10 cellular contexts compared by ENCODE assay signal in the genomic region with DNA sequence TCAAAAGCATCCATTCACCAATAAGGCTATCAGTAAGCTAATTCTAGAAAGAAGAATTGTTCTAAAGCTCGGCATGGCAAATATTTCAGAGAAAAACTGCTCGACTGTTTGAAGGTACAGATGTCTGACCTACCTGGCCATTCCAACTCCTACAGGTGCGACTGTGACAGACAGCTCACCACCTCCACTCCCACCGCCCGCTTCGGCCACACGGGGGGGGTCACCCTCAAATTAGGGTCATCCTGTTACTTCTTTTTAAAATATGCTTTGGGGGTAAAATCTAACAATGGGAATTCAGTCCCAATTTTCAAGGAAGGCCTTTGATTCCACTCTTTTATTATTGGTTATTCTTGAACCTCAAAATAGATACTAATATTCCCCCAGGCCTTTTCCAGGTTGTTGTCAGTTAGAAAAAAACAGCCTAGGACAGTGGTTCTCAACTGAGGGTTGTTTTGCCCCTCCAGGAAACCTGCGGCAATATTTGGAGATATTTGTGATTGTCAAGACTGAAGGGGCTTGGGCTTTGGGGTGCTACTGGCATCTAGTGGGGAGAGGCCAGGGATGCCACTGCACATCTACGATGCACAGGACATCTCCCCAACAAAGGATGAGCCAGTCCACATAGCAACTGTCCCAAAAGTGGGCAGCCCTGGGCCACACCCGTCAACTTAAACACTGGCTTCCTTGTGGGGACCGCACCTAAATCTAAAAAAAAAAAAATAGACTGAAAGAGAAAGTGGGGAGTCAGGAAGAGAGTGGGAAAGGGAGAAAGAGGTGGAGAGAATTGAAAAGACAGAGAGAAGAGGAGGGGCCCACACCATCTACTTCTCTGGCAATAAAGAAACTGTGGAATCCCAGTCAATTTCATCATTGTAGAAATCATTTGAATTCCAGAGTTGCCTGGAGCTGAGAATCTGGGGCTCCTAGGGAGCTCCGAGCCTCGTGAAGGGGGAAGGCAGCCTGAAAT.
DNase-seq lines count a peak whose midpoint lies in the region; ATAC-seq and TF ChIP-seq lines count a peak whose summit lies in the region.
"Had no signal": no experiment of that assay in that cellular context is flagged by ENCODE, and none has a peak within 500 bp of the region (broad histone marks: within the 10 kb centered on the region; RNA-seq: fewer than 3 reads in every experiment).

No MANE protein-coding gene starts in this region.

- peaks cover 1% of the 10 kb centered on the region; the same call in 1 of the 2 replicates for H3K9me3 Mint-ChIP-seq in HFFc6
- no peaks in the 10 kb centered on the region for H3K9me3 Mint-ChIP-seq in activated CD4-positive, alpha-beta T cell treated with anti-CD3 and anti-CD28 coated beads, Interleukin-2, amount 10 ng/mL, durations not matched to agents 24 days and 14 days

- intact Hi-C loops in activated CD4-positive, alpha-beta T cell treated with anti-CD3 and anti-CD28 coated beads, Interleukin-2, amount 10 ng/mL, durations not matched to agents 24 days and 14 days (cut with micrococcal nuclease): loop anchor here (2.0 to 5.0 kb wide), 2 partner anchors 1014 to 1052 kb away; no protein-coding TSS in a partner anchor

- H3K27me3 Mint-ChIP-seq in HFFc6 (ENCODE audit: insufficient read depth): peaks cover 18% of the 10 kb centered on the region
- H3K27me3 Mint-ChIP-seq in activated CD4-positive, alpha-beta T cell treated with anti-CD3 and anti-CD28 coated beads, Interleukin-2, amount 10 ng/mL, durations not matched to agents 24 days and 14 days: no peaks in the 10 kb centered on the region

- no peak for ATAC-seq in HG03039 (IDR thresholded peaks at IDR 0.05; ENCODE audit: unreplicated experiment)
- no peak for ATAC-seq in HG03469 (IDR thresholded peaks at IDR 0.05; ENCODE audit: unreplicated experiment)

- peaks cover 0 to 19% (median 15%) of the 10 kb centered on the region in 3 donors for H3K27me3 ChIP-seq in skeletal muscle tissue (ENCODE audit: control insufficient read depth in 3 of 3, insufficient read depth in 3 of 3, low read length in 3 of 3)
- H3K27me3 ChIP-seq: adrenal gland had no signal

- peak overlapping the region; percentile 25; the same call in 1 of the 2 replicates for H3K4me3 Mint-ChIP-seq in HFFc6
- peak overlapping the region; percentile 90 for H3K4me3 Mint-ChIP-seq in activated CD4-positive, alpha-beta T cell treated with anti-CD3 and anti-CD28 coated beads, Interleukin-2, amount 10 ng/mL, durations not matched to agents 24 days and 14 days

- peaks cover 13% of the 10 kb centered on the region for H3K4me1 Mint-ChIP-seq in HFFc6 (ENCODE audit: low read depth)
- H3K4me1 Mint-ChIP-seq in activated CD4-positive, alpha-beta T cell treated with anti-CD3 and anti-CD28 coated beads, Interleukin-2, amount 10 ng/mL, durations not matched to agents 24 days and 14 days: peaks cover 89% of the 10 kb centered on the region

- no peak overlapping the region for H3K27ac Mint-ChIP-seq in HFFc6
- H3K27ac Mint-ChIP-seq in activated CD4-positive, alpha-beta T cell treated with anti-CD3 and anti-CD28 coated beads, Interleukin-2, amount 10 ng/mL, durations not matched to agents 24 days and 14 days: peak overlapping the region; percentile 89

- no peaks in the 10 kb centered on the region for H3K9me3 ChIP-seq in skeletal muscle tissue (ENCODE audit: control insufficient read depth in 3 of 3, low read length in 3 of 3)
- H3K9me3 ChIP-seq: adrenal gland had no signal

- DNase-seq in HFFc6: no peak
- peak; percentile 80 for DNase-seq in activated CD4-positive, alpha-beta T cell treated with anti-CD3 and anti-CD28 coated beads, Interleukin-2, amount 10 ng/mL, durations not matched to agents 24 days and 14 days
- no peak for DNase-seq in coronary artery (ENCODE audit: low spot score)
- DNase-seq in NCI-H2196 treated with DMSO at 0.1 percent for 48 hours (lab: John Stamatoyannopoulos, UW; ENCODE audit: unreplicated experiment): no peak
- DNase-seq in NCI-H748 (lab: John Stamatoyannopoulos, UW; ENCODE audit: unreplicated experiment): no peak
- DNase-seq: glutamatergic neuron had no signal

- H3K4me3 ChIP-seq in coronary artery: peak overlapping the region; percentile 56
- H3K4me3 ChIP-seq in skeletal muscle tissue (ENCODE audit: low read length in 3 of 3): peak overlapping the region; percentile 69 to 72 (median 69)

- H3K4me1 ChIP-seq in skeletal muscle tissue (ENCODE audit: control insufficient read depth in 3 of 3, insufficient read depth in 3 of 3, low read length in 3 of 3): peaks cover 12 to 15% (median 13%) of the 10 kb centered on the region in 3 donors

- H3K27ac ChIP-seq in coronary artery (no peak overlapping the region), skeletal muscle tissue (ENCODE audit: low read depth, low read length) (no peak overlapping the region)
- H3K27ac ChIP-seq: adrenal gland had no signal

- no peak for TF ChIP-seq CTCF in HFFc6 (IDR thresholded peaks at IDR 0.05)
- TF ChIP-seq CTCF in coronary artery (IDR thresholded peaks at IDR 0.05): no peak

- no peaks in the 10 kb centered on the region for H3K36me3 ChIP-seq in skeletal muscle tissue (ENCODE audit: control insufficient read depth in 3 of 3, insufficient read depth in 3 of 3, low read length in 3 of 3)
- H3K36me3 ChIP-seq: adrenal gland had no signal

- no peaks in the 10 kb centered on the region for H3K36me3 Mint-ChIP-seq in HFFc6 (ENCODE audit: low read depth)
- peaks cover 26% of the 10 kb centered on the region for H3K36me3 Mint-ChIP-seq in activated CD4-positive, alpha-beta T cell treated with anti-CD3 and anti-CD28 coated beads, Interleukin-2, amount 10 ng/mL, durations not matched to agents 24 days and 14 days (ENCODE audit: low read depth)

- H3K9ac ChIP-seq in skeletal muscle tissue (ENCODE audit: low read depth in 1 of 3, low read length in 3 of 3): peak overlapping the region in 1 of 3 donors; percentile 72
